ENCODE assay signal across 19 cellular contexts in genomic region chrX:1341531-1342179, GRCh38. TPM values are rescaled to one million over a fixed set of nuclear protein-coding genes. Genes with fewer than 3 reads are reported as not detected.
"Had no signal": no experiment of that assay in that cellular context is flagged by ENCODE, and none has a peak within 500 bp of the region (broad histone marks: within the 10 kb centered on the region; RNA-seq: fewer than 3 reads in every experiment).

No MANE protein-coding gene starts in this region.

- H3K4me3 Mint-ChIP-seq: activated CD4-positive, alpha-beta memory T cell treated with anti-CD3 and anti-CD28 coated beads for 36 hours; activated CD8-positive, alpha-beta memory T cell treated with anti-CD3 and anti-CD28 coated beads, Interleukin-2, amount 10 ng/mL, durations not matched to agents 7 days and 5 days; activated naive CD4-positive, alpha-beta T cell treated with anti-CD3 and anti-CD28 coated beads, Interleukin-2, amount 10 ng/mL, durations not matched to agents 7 days and 5 days; activated T-cell treated with anti-CD3 and anti-CD28 coated beads, Interleukin-2, amount 50 U/mL, for 24 hours; natural killer cell treated with Interleukin-12 subunit alpha and Interleukin-12 subunit beta and Interleukin-15 and Interleukin-18, amount 100 ng/mL, for 72 hours; stimulated activated naive B cell treated with anti-CD40 and anti-IgM and Interleukin-4, amounts not matched to agents 10 μg/mL and 1 μg/mL and 100 μg/mL, for 72 hours had no signal

- H3K27ac Mint-ChIP-seq: activated CD4-positive, alpha-beta memory T cell treated with anti-CD3 and anti-CD28 coated beads for 36 hours; activated CD8-positive, alpha-beta memory T cell treated with anti-CD3 and anti-CD28 coated beads, Interleukin-2, amount 10 ng/mL, durations not matched to agents 7 days and 5 days; activated naive CD4-positive, alpha-beta T cell treated with anti-CD3 and anti-CD28 coated beads, Interleukin-2, amount 10 ng/mL, durations not matched to agents 7 days and 5 days; activated T-cell treated with anti-CD3 and anti-CD28 coated beads, Interleukin-2, amount 50 U/mL, for 24 hours; natural killer cell treated with Interleukin-12 subunit alpha and Interleukin-12 subunit beta and Interleukin-15 and Interleukin-18, amount 100 ng/mL, for 72 hours; stimulated activated naive B cell treated with anti-CD40 and anti-IgM and Interleukin-4, amounts not matched to agents 10 μg/mL and 1 μg/mL and 100 μg/mL, for 72 hours had no signal

- H3K36me3 Mint-ChIP-seq: natural killer cell treated with Interleukin-12 subunit alpha and Interleukin-12 subunit beta and Interleukin-15 and Interleukin-18, amount 100 ng/mL, for 72 hours had no signal

- H3K27ac ChIP-seq: ascending aorta, skin epidermis, tibial nerve, WERI-Rb-1 had no signal

- H3K27me3 Mint-ChIP-seq: activated CD8-positive, alpha-beta memory T cell treated with anti-CD3 and anti-CD28 coated beads, Interleukin-2, amount 10 ng/mL, durations not matched to agents 7 days and 5 days; natural killer cell treated with Interleukin-12 subunit alpha and Interleukin-12 subunit beta and Interleukin-15 and Interleukin-18, amount 100 ng/mL, for 72 hours; stimulated activated naive B cell treated with anti-CD40 and anti-IgM and Interleukin-4, amounts not matched to agents 10 μg/mL and 1 μg/mL and 100 μg/mL, for 72 hours had no signal

- H3K9me3 ChIP-seq: ascending aorta had no signal

- H3K4me1 ChIP-seq: ascending aorta, tibial nerve had no signal

- FAIRE-seq: bronchial epithelial cell had no signal

- H3K9me3 Mint-ChIP-seq: natural killer cell treated with Interleukin-12 subunit alpha and Interleukin-12 subunit beta and Interleukin-15 and Interleukin-18, amount 100 ng/mL, for 72 hours had no signal

- ATAC-seq: activated CD8-positive, alpha-beta memory T cell treated with anti-CD3 and anti-CD28 coated beads, Interleukin-2, amount 10 ng/mL, durations not matched to agents 7 days and 5 days; esophagus mucosa; left lobe of liver; stimulated activated naive B cell treated with anti-CD40 and anti-IgM and Interleukin-4, amounts not matched to agents 10 μg/mL and 1 μg/mL and 100 μg/mL, for 72 hours had no signal

- H3K36me3 ChIP-seq: ascending aorta had no signal

- H3K4me3 ChIP-seq: ascending aorta, skin epidermis, tibial nerve had no signal

- DNase-seq: activated CD4-positive, alpha-beta memory T cell treated with anti-CD3 and anti-CD28 coated beads for 36 hours; activated CD8-positive, alpha-beta memory T cell treated with anti-CD3 and anti-CD28 coated beads, Interleukin-2, amount 10 ng/mL, durations not matched to agents 7 days and 5 days; activated naive CD4-positive, alpha-beta T cell treated with anti-CD3 and anti-CD28 coated beads, Interleukin-2, amount 10 ng/mL, durations not matched to agents 7 days and 5 days; activated T-cell treated with anti-CD3 and anti-CD28 coated beads, Interleukin-2, amount 50 U/mL, for 24 hours; islet precursor cell; nucleus accumbens; stimulated activated CD4-positive, alpha-beta T cell treated with anti-CD3 and anti-CD28 coated beads, Interleukin-15, amount 100 ng/mL, for 24 hours; stimulated activated CD4-positive, alpha-beta T cell treated with anti-CD3 and anti-CD28 coated beads, Interleukin-4, amount 100 ng/mL, for 1 hour; stimulated activated naive B cell treated with anti-CD40 and anti-IgM and Interleukin-4, amounts not matched to agents 10 μg/mL and 1 μg/mL and 100 μg/mL, for 72 hours; substantia nigra; T1000; WERI-Rb-1 had no signal

RNA-seq across cellular contexts. Expression of gene IL3RA, which starts 5.1 kb away (rescaled TPM):
- total RNA-seq: bronchial epithelial cell had no signal
